ENCODE assay signal across 9 cellular contexts in the genomic region with DNA sequence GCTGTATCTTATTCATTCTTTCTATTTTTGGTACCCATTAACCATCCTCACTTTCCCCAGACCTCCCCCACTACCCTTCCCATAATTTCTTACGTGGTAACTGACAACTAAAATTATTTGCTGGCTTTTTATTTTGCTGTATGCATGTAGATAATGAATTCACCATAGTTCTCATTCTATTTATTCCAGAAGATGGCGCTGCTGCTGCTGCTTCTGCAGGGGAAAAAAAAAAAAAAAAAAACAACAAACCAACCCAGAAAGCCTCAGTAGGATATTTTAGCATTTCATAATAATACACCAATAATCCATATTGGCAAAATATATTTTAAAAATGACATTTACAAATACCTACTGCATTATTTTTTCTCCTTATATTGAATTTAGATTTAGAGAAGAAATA.
DNase-seq lines count a peak whose midpoint lies in the region; ATAC-seq and TF ChIP-seq lines count a peak whose summit lies in the region.
"Had no signal": no experiment of that assay in that cellular context is flagged by ENCODE, and none has a peak within 500 bp of the region (broad histone marks: within the 10 kb centered on the region; RNA-seq: fewer than 3 reads in every experiment).

No MANE protein-coding gene starts in this region.

- TF ChIP-seq CTCF in stomach (IDR thresholded peaks at IDR 0.05) = peak in 1 of 7 experiments; percentile 7
- TF ChIP-seq CTCF in tibial artery (IDR thresholded peaks at IDR 0.05) = no peak

- H3K4me3 ChIP-seq in stomach = no peak overlapping the region
- no peak overlapping the region for H3K4me3 ChIP-seq in tibial artery

- DNase-seq in COLO829 (ENCODE audit: low spot score) (peak; percentile 1), H4 (ENCODE audit: low spot score) (peak; percentile 3), SK-N-DZ (ENCODE audit: low spot score) (peak; percentile 41), iPS-NIHi7 (ENCODE audit: extremely low spot score) (peak; percentile 8), stomach (no peak), tibial artery (no peak)
- DNase-seq: occipital lobe had no signal

- no peak for TF ChIP-seq EP300 in stomach (IDR thresholded peaks at IDR 0.05)

- H3K27ac ChIP-seq in stomach (no peak overlapping the region), tibial artery (no peak overlapping the region)

- ATAC-seq in GM19324 (IDR thresholded peaks at IDR 0.05; ENCODE audit: low FRiP score, unreplicated experiment) (no peak), GM18498 (IDR thresholded peaks at IDR 0.05; ENCODE audit: unreplicated experiment) (no peak)

- H3K36me3 ChIP-seq in stomach (no peaks in the 10 kb centered on the region), tibial artery (no peaks in the 10 kb centered on the region)

- WGBS in stomach, 5 donors = 0 to 11% (median 10%) methylated on average over 2 of the region's 2 CpGs

- TF ChIP-seq POLR2A in stomach (IDR thresholded peaks at IDR 0.05) = no peak

- intact Hi-C loops in stomach (cut with DNase I; ENCODE audit: low total_unique reads) = no loop called here
- intact Hi-C loops in tibial artery (cut with DNase I; ENCODE audit: low total_unique reads) = no loop called here

- H3K27me3 ChIP-seq in stomach (no peaks in the 10 kb centered on the region), tibial artery (no peaks in the 10 kb centered on the region)

- H3K9me3 ChIP-seq in stomach (no peaks in the 10 kb centered on the region), tibial artery (no peaks in the 10 kb centered on the region)

- no peaks in the 10 kb centered on the region for H3K4me1 ChIP-seq in stomach
- H3K4me1 ChIP-seq in tibial artery = no peaks in the 10 kb centered on the region

Comparison
In these comparisons a context has a peak if more than half of its experiments do, and no peak if none do; other contexts are left out.
1. DNase-seq: peak in COLO829 (single experiment), H4 (single experiment), SK-N-DZ (single experiment) and iPS-NIHi7 (single experiment); none in stomach (single experiment) and tibial artery (0 of 2).